Comparison of ENCODE assay signal across 11 cellular contexts in genomic region chr9:589723-590122, GRCh38.
DNase-seq lines count a peak whose midpoint lies in the region; ATAC-seq and TF ChIP-seq lines count a peak whose summit lies in the region.
"Had no signal": no experiment of that assay in that cellular context is flagged by ENCODE, and none has a peak within 500 bp of the region (broad histone marks: within the 10 kb centered on the region; RNA-seq: fewer than 3 reads in every experiment).

No MANE protein-coding gene starts in this region.

- no peak overlapping the region for H3K4me2 ChIP-seq in osteoblast (ENCODE audit: insufficient read depth, low read length)

- no peaks in the 10 kb centered on the region for H3K36me3 Mint-ChIP-seq in activated naive CD8-positive, alpha-beta T cell treated with anti-CD3 and anti-CD28 coated beads, Interleukin-2, amount 50 U/mL, for 24 hours (ENCODE audit: low read depth)
- H3K36me3 Mint-ChIP-seq: IgD-negative memory B cell had no signal

- ATAC-seq in activated naive CD8-positive, alpha-beta T cell treated with anti-CD3 and anti-CD28 coated beads, Interleukin-2, amount 50 U/mL, for 24 hours = no peak
- ATAC-seq in GM18505 (IDR thresholded peaks at IDR 0.05; ENCODE audit: unreplicated experiment) = no peak

- H3K27me3 Mint-ChIP-seq in activated naive CD8-positive, alpha-beta T cell treated with anti-CD3 and anti-CD28 coated beads, Interleukin-2, amount 50 U/mL, for 24 hours = peaks cover 2% of the 10 kb centered on the region
- H3K27me3 Mint-ChIP-seq: IgD-negative memory B cell had no signal

- no peak overlapping the region for H2AFZ ChIP-seq in osteoblast (ENCODE audit: low read length)
- H2AFZ ChIP-seq: parathyroid adenoma had no signal

- H3K4me3 Mint-ChIP-seq in activated naive CD8-positive, alpha-beta T cell treated with anti-CD3 and anti-CD28 coated beads, Interleukin-2, amount 50 U/mL, for 24 hours = no peak overlapping the region
- H3K4me3 Mint-ChIP-seq: IgD-negative memory B cell had no signal

- H3K4me3 ChIP-seq in skeletal muscle cell (ENCODE audit: low read depth, low read length) = no peak overlapping the region
- no peak overlapping the region for H3K4me3 ChIP-seq in osteoblast (ENCODE audit: insufficient read depth, low read length)

- no peaks in the 10 kb centered on the region for H3K79me2 ChIP-seq in osteoblast (ENCODE audit: insufficient read depth, low read length)
- H3K79me2 ChIP-seq: parathyroid adenoma had no signal

- H3K4me1 Mint-ChIP-seq in activated naive CD8-positive, alpha-beta T cell treated with anti-CD3 and anti-CD28 coated beads, Interleukin-2, amount 50 U/mL, for 24 hours = peaks cover 5% of the 10 kb centered on the region

- H3K36me3 ChIP-seq in osteoblast (ENCODE audit: insufficient read depth, low read length) = no peaks in the 10 kb centered on the region

- no peaks in the 10 kb centered on the region for H3K9me3 Mint-ChIP-seq in activated naive CD8-positive, alpha-beta T cell treated with anti-CD3 and anti-CD28 coated beads, Interleukin-2, amount 50 U/mL, for 24 hours
- H3K9me3 Mint-ChIP-seq: IgD-negative memory B cell had no signal

- H3K27me3 ChIP-seq in osteoblast (ENCODE audit: insufficient read depth, low read length) = no peaks in the 10 kb centered on the region

- no peak overlapping the region for H3K27ac ChIP-seq in osteoblast (ENCODE audit: low read depth, low read length)
- H3K27ac ChIP-seq: parathyroid adenoma had no signal

- H3K9me3 ChIP-seq in osteoblast (ENCODE audit: low read depth, low read length) = no peaks in the 10 kb centered on the region

- no peaks in the 10 kb centered on the region for H4K20me1 ChIP-seq in osteoblast (ENCODE audit: insufficient read depth, low read length)

- DNase-seq in GM04504 (ENCODE audit: low read depth) = peak; percentile 6
- no peak for DNase-seq in activated naive CD8-positive, alpha-beta T cell treated with anti-CD3 and anti-CD28 coated beads, Interleukin-2, amount 50 U/mL, for 24 hours
- DNase-seq in fibroblast of the conjunctiva (ENCODE audit: low read depth) = peak; percentile 42
- peak; percentile 3 for DNase-seq in skeletal muscle cell (ENCODE audit: low read depth)
- DNase-seq in activated CD4-positive, CD25-positive, alpha-beta regulatory T cell (lab: John Stamatoyannopoulos, UW) = no peak
- DNase-seq in NCI-H2227 (lab: John Stamatoyannopoulos, UW; ENCODE audit: unreplicated experiment) = no peak
- no peak for DNase-seq in osteoblast (ENCODE audit: insufficient read length, low spot score, missing footprints)
- DNase-seq: NCI-H526 treated with DMSO at 0.1 percent for 48 hours had no signal

- TF ChIP-seq CTCF in osteoblast (IDR thresholded peaks at IDR 0.05; ENCODE audit: extremely low read depth, low read depth, low read length) = no peak

- peak overlapping the region; percentile 66 for H3K27ac Mint-ChIP-seq in activated naive CD8-positive, alpha-beta T cell treated with anti-CD3 and anti-CD28 coated beads, Interleukin-2, amount 50 U/mL, for 24 hours
- H3K27ac Mint-ChIP-seq: IgD-negative memory B cell had no signal

- no peaks in the 10 kb centered on the region for H3K4me1 ChIP-seq in osteoblast (ENCODE audit: insufficient read depth, low read length)
- H3K4me1 ChIP-seq: parathyroid adenoma had no signal

- no peak for TF ChIP-seq POLR2A in GM18505 (IDR thresholded peaks at IDR 0.05; ENCODE audit: borderline replicate concordance, extremely low read depth, insufficient read depth, insufficient read length)

Comparison
In these comparisons a context has a peak if more than half of its experiments do, and no peak if none do; other contexts are left out.
1. DNase-seq: peak in GM04504 (single experiment), fibroblast of the conjunctiva (single experiment) and skeletal muscle cell (single experiment); none in activated naive CD8-positive, alpha-beta T cell treated with anti-CD3 and anti-CD28 coated beads, Interleukin-2, amount 50 U/mL, for 24 hours (single experiment), activated CD4-positive, CD25-positive, alpha-beta regulatory T cell (0 of 4), NCI-H2227 (single experiment) and osteoblast (single experiment).